1 cellular context compared by ENCODE assay signal in genomic region chr6:26613201-26613600, GRCh38.
TF ChIP-seq lines count a peak whose summit lies in the region.

No MANE protein-coding gene starts in this region.

TF ChIP-seq in WTC11, 78 proteins besides CTCF, POLR2A, EP300 and RAD21 (continued from another document):
- TF ChIP-seq ATF6 (CRISPR knock-in tag; IDR thresholded peaks at IDR 0.05) (no peak), ZNF396 (CRISPR knock-in tag; IDR thresholded peaks at IDR 0.05; ENCODE audit: borderline replicate concordance) (no peak), TCF7 (CRISPR knock-in tag; IDR thresholded peaks at IDR 0.05; ENCODE audit: low read depth) (no peak), OVOL2 (CRISPR knock-in tag; IDR thresholded peaks at IDR 0.05; ENCODE audit: borderline replicate concordance) (no peak), CREB1 (CRISPR knock-in tag; IDR thresholded peaks at IDR 0.05) (no peak)
TF ChIP-seq in WTC11: peak in this region for 0.
